Comparison of ENCODE assay signal across 28 cellular contexts in the genomic region with DNA sequence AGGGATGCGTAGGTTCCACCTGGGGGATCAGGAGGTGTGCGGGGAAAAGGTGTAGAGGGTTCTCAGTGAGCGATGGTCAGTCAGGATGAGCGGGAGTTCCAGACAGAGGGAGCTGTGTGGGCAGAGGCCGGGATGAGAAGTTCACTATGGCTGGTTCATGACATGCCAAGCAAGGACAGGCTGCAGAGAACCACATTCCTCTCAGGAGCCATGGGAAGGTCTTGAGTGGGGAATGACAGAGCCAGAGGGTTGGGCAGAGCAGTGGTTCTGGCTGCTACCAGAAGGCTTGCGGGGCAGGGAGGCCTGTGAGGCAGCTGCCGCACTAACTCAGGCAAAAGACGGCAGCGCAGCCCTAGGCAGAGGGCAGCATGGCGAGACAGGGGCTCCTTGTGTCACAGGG.
"Had no signal": no experiment of that assay in that cellular context is flagged by ENCODE, and none has a peak within 500 bp of the region (broad histone marks: within the 10 kb centered on the region; RNA-seq: fewer than 3 reads in every experiment).

No MANE protein-coding gene starts in this region.

- H3K4me3 Mint-ChIP-seq: activated CD4-positive, alpha-beta T cell treated with anti-CD3 and anti-CD28 coated beads, Interleukin-2, amount 10 ng/mL, durations not matched to agents 24 days and 14 days; activated CD8-positive, alpha-beta T cell treated with anti-CD3 and anti-CD28 coated beads, Interleukin-2, amount 10 ng/mL, durations not matched to agents 7 days and 5 days; activated naive CD4-positive, alpha-beta T cell treated with anti-CD3 and anti-CD28 coated beads, Interleukin-2, amount 10 ng/mL, durations not matched to agents 7 days and 5 days; activated naive CD8-positive, alpha-beta T cell; activated naive CD8-positive, alpha-beta T cell treated with anti-CD3 and anti-CD28 coated beads, Interleukin-2, amount 50 U/mL, for 24 hours had no signal

- H3K4me2 ChIP-seq: KMS-11 had no signal

- H3K36me3 Mint-ChIP-seq: activated naive CD4-positive, alpha-beta T cell treated with anti-CD3 and anti-CD28 coated beads, Interleukin-2, amount 10 ng/mL, durations not matched to agents 7 days and 5 days; activated naive CD8-positive, alpha-beta T cell had no signal

- ATAC-seq: activated CD8-positive, alpha-beta T cell treated with anti-CD3 and anti-CD28 coated beads, Interleukin-2, amount 10 ng/mL, durations not matched to agents 7 days and 5 days; activated naive CD8-positive, alpha-beta T cell treated with anti-CD3 and anti-CD28 coated beads, Interleukin-2, amount 50 U/mL, for 24 hours; Panc1; Right ventricle myocardium inferior had no signal

- DNase-seq: activated CD4-positive, alpha-beta T cell treated with anti-CD3 and anti-CD28 coated beads, Interleukin-2, amount 10 ng/mL, durations not matched to agents 24 days and 14 days; activated CD4-positive, alpha-beta T cell treated with anti-CD3 and anti-CD28 coated beads, Interleukin-2, amount 50 U/mL, for 48 hours; activated CD4-positive, CD25-positive, alpha-beta regulatory T cell; activated CD8-positive, alpha-beta memory T cell treated with anti-CD3 and anti-CD28 coated beads, Interleukin-2, amount 50 U/mL, for 48 hours; activated CD8-positive, alpha-beta T cell treated with anti-CD3 and anti-CD28 coated beads, Interleukin-2, amount 10 ng/mL, durations not matched to agents 7 days and 5 days; activated effector memory CD4-positive, alpha-beta T cell treated with Interleukin-2 at 50 U/mL for 16 hours; activated naive CD4-positive, alpha-beta T cell treated with anti-CD3 and anti-CD28 coated beads, Interleukin-2, amount 10 ng/mL, durations not matched to agents 7 days and 5 days; activated naive CD8-positive, alpha-beta T cell treated with anti-CD3 and anti-CD28 coated beads, Interleukin-2, amount 50 U/mL, for 24 hours; activated T-cell treated with anti-CD3 and anti-CD28 coated beads, Interleukin-2, amount 50 U/mL, for 48 hours; anterior cingulate cortex; brain microvascular endothelial cell; central memory CD4-positive, alpha-beta T cell; NCI-H1105; NCI-H1436; NCI-H1694; NCI-H1930; NCI-H2081 treated with DMSO at 0.1 percent for 48 hours; NCI-H345; NCI-H524 treated with DMSO at 0.1 percent for 48 hours; SIG-M5; SW 1271; T1000; WERI-Rb-1 had no signal

- H3K27ac ChIP-seq: brain microvascular endothelial cell, KMS-11, RWPE1, WERI-Rb-1 had no signal

- H3K9me3 Mint-ChIP-seq: activated CD4-positive, alpha-beta T cell treated with anti-CD3 and anti-CD28 coated beads, Interleukin-2, amount 10 ng/mL, durations not matched to agents 24 days and 14 days; activated naive CD4-positive, alpha-beta T cell treated with anti-CD3 and anti-CD28 coated beads, Interleukin-2, amount 10 ng/mL, durations not matched to agents 7 days and 5 days; activated naive CD8-positive, alpha-beta T cell treated with anti-CD3 and anti-CD28 coated beads, Interleukin-2, amount 50 U/mL, for 24 hours had no signal

- H3K27ac Mint-ChIP-seq: activated CD4-positive, alpha-beta T cell treated with anti-CD3 and anti-CD28 coated beads, Interleukin-2, amount 10 ng/mL, durations not matched to agents 24 days and 14 days; activated CD8-positive, alpha-beta T cell treated with anti-CD3 and anti-CD28 coated beads, Interleukin-2, amount 10 ng/mL, durations not matched to agents 7 days and 5 days; activated naive CD4-positive, alpha-beta T cell treated with anti-CD3 and anti-CD28 coated beads, Interleukin-2, amount 10 ng/mL, durations not matched to agents 7 days and 5 days; activated naive CD8-positive, alpha-beta T cell; activated naive CD8-positive, alpha-beta T cell treated with anti-CD3 and anti-CD28 coated beads, Interleukin-2, amount 50 U/mL, for 24 hours had no signal

- H3K9ac ChIP-seq: KMS-11 had no signal

- H3K36me3 ChIP-seq: brain microvascular endothelial cell, WERI-Rb-1 had no signal

- H3K27me3 Mint-ChIP-seq: activated naive CD8-positive, alpha-beta T cell treated with anti-CD3 and anti-CD28 coated beads, Interleukin-2, amount 50 U/mL, for 24 hours had no signal
